ENCODE assay signal across 15 cellular contexts in the genomic region with DNA sequence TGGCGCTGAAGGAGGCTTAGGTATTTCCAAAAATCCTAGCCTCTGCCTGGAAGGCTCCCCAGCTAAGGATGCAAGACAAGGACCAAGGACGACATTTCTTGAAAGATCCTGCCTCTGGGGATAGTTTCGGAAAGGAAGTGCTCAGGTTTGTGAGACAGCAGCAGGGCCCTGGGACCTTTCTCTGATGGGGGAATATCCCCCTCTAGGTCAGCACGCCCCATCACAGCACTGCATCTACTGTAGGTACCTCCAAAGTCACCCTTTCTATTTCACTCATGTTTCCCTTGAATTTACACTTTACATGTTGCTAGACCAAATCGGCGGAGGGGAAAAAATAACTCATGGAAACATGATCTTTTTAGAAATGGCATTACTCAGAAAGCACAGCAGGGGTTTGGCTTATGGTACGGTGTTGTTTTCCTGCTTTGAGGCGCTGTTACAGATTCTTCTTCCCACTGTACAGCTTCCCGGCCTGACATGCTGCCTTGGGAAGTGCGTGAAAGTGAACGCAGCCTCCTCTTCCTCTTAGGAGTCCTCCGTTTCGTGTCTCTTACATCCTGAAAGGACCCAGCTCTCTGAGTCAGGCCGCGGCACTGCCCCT.
DNase-seq lines count a peak whose midpoint lies in the region; ATAC-seq, FAIRE-seq and TF ChIP-seq lines count a peak whose summit lies in the region.
"Had no signal": no experiment of that assay in that cellular context is flagged by ENCODE, and none has a peak within 500 bp of the region (broad histone marks: within the 10 kb centered on the region; RNA-seq: fewer than 3 reads in every experiment).

No MANE protein-coding gene starts in this region.

- no peak overlapping the region for H4K91ac ChIP-seq in neuronal stem cell (ENCODE audit: low read depth, low read length, poor library complexity)

- TF ChIP-seq CTCF in astrocyte of the spinal cord (IDR thresholded peaks at IDR 0.05; ENCODE audit: low read depth, low read length) (no peak), GM13977 (IDR thresholded peaks at IDR 0.05; ENCODE audit: extremely low read depth, insufficient read depth, missing control alignments) (no peak)

- no peak overlapping the region for H3K14ac ChIP-seq in neuronal stem cell (ENCODE audit: low read length)

- H3K9me3 ChIP-seq in neuronal stem cell (replicated peaks in 1 of 2; ENCODE audit: control insufficient read depth in 2 of 2, insufficient read depth in 1 of 2, low read depth in 1 of 2, low read length in 2 of 2): peaks cover 0 to 2% of the 10 kb centered on the region in 2 donors
- H3K9me3 ChIP-seq: right atrium auricular region, SJCRH30 had no signal

- no peak overlapping the region for H3K23ac ChIP-seq in neuronal stem cell (ENCODE audit: low read depth, low read length, poor library complexity)

- peak; percentile 26 for FAIRE-seq in GM18507 (lab: Jason Lieb, UNC)

- peaks cover 6 to 19% (median 18%) of the 10 kb centered on the region in 3 experiments for H3K27me3 ChIP-seq in neuronal stem cell (ENCODE audit: control insufficient read depth in 3 of 3, insufficient read depth in 3 of 3, low read depth in 1 of 3, low read length in 3 of 3)
- H3K27me3 ChIP-seq: SJCRH30 had no signal

- no CpG with 5 or more reads among the region's 15 CpGs for WGBS in neuronal stem cell (ENCODE audit: extremely low coverage in 2 of 2, insufficient read length in 2 of 2, insufficient replicate concordance in 1 of 2), 2 donors

- H2BK120ac ChIP-seq in neuronal stem cell (ENCODE audit: low read depth, low read length): no peak overlapping the region

- no peak overlapping the region for H3K4me2 ChIP-seq in neuronal stem cell (ENCODE audit: insufficient read depth, low read length, poor library complexity, severe bottlenecking)

- H3K9ac ChIP-seq in neuronal stem cell (ENCODE audit: low read depth, low read length, poor library complexity): no peak overlapping the region

- H3K79me1 ChIP-seq in neuronal stem cell (ENCODE audit: low read depth, low read length): no peaks in the 10 kb centered on the region

- in situ Hi-C loops in astrocyte of the spinal cord (cut with HindIII; ENCODE audit: low sequenced_read_pairs) (no loop called here), GM13977 (cut with MboI; ENCODE audit: low pct_unique_long_range_greater_than_20kb, low sequenced_read_pairs, unreplicated experiment) (no loop called here)

- H3K36me3 ChIP-seq in neuronal stem cell (replicated peaks in 1 of 2; ENCODE audit: control insufficient read depth in 2 of 2, insufficient read depth in 2 of 2, low read length in 2 of 2): no peaks in the 10 kb centered on the region
- H3K36me3 ChIP-seq: right atrium auricular region, SJCRH30 had no signal

- H3K18ac ChIP-seq in neuronal stem cell (ENCODE audit: low read length): no peak overlapping the region

- no peak overlapping the region for H2BK15ac ChIP-seq in neuronal stem cell (ENCODE audit: low read length)

- peak overlapping the region; percentile 32 for H2AFZ ChIP-seq in neuronal stem cell (ENCODE audit: low read length)

- H2AK5ac ChIP-seq in neuronal stem cell (ENCODE audit: low read depth, low read length): no peak overlapping the region

- H3K4me1 ChIP-seq in neuronal stem cell (ENCODE audit: control insufficient read depth in 2 of 2, insufficient read depth in 1 of 2, low read depth in 1 of 2, low read length in 2 of 2): peaks cover 0 to 4% of the 10 kb centered on the region in 2 donors
- H3K4me1 ChIP-seq: right atrium auricular region, SJCRH30 had no signal

- H2BK12ac ChIP-seq in neuronal stem cell (ENCODE audit: low read length): no peak overlapping the region

- no peak overlapping the region for H3K4me3 ChIP-seq in astrocyte of the spinal cord (ENCODE audit: low read depth, low read length)
- no peak overlapping the region for H3K4me3 ChIP-seq in neuronal stem cell (ENCODE audit: low read length in 2 of 2)
- H3K4me3 ChIP-seq: right atrium auricular region, SJCRH30 had no signal

- H2BK5ac ChIP-seq in neuronal stem cell (ENCODE audit: low read length): no peak overlapping the region

- H3K4ac ChIP-seq in neuronal stem cell (ENCODE audit: low read length): no peak overlapping the region

- DNase-seq in GM18507 (ENCODE audit: extremely low spot score, insufficient read length, low read depth) (no peak), LHCN-M2 (ENCODE audit: low read depth) (peak; percentile 76), astrocyte of the spinal cord (ENCODE audit: low read depth, low spot score) (peak; percentile 83), neuronal stem cell (ENCODE audit: low spot score) (no peak), GM13977 (ENCODE audit: low spot score) (no peak)
- DNase-seq in activated effector memory CD4-positive, alpha-beta T cell treated with anti-CD3 and anti-CD28 coated beads, Interleukin-2, amount 50 U/mL, for 16 hours: no peak
- DNase-seq: activated naive CD4-positive, alpha-beta T cell treated with anti-CD3 and anti-CD28 coated beads, Interleukin-2, amount 50 U/mL, for 16 hours; CD4-positive, CD25-positive, alpha-beta regulatory T cell; HCEC 1CT; kidney glomerular epithelial cell; NCI-H2081; stimulated activated naive CD4-positive, alpha-beta T cell treated with Interleukin-2 at 50 U/mL for 16 hours had no signal

- no peak overlapping the region for H3K27ac ChIP-seq in neuronal stem cell (replicated peaks; ENCODE audit: low read length)
- H3K27ac ChIP-seq: right atrium auricular region, SJCRH30 had no signal

- no peak for ATAC-seq in GM18502 (IDR thresholded peaks at IDR 0.05; ENCODE audit: poor library complexity, unreplicated experiment)

- H4K8ac ChIP-seq in neuronal stem cell (ENCODE audit: low read depth, low read length): no peak overlapping the region

Comparison
In these comparisons a context has a peak if more than half of its experiments do, and no peak if none do; other contexts are left out.
1. DNase-seq: peak in LHCN-M2 (single experiment) and astrocyte of the spinal cord (single experiment); none in GM18507 (single experiment), neuronal stem cell (single experiment), GM13977 (single experiment) and activated effector memory CD4-positive, alpha-beta T cell treated with anti-CD3 and anti-CD28 coated beads, Interleukin-2, amount 50 U/mL, for 16 hours (single experiment).